In the genomic region with DNA sequence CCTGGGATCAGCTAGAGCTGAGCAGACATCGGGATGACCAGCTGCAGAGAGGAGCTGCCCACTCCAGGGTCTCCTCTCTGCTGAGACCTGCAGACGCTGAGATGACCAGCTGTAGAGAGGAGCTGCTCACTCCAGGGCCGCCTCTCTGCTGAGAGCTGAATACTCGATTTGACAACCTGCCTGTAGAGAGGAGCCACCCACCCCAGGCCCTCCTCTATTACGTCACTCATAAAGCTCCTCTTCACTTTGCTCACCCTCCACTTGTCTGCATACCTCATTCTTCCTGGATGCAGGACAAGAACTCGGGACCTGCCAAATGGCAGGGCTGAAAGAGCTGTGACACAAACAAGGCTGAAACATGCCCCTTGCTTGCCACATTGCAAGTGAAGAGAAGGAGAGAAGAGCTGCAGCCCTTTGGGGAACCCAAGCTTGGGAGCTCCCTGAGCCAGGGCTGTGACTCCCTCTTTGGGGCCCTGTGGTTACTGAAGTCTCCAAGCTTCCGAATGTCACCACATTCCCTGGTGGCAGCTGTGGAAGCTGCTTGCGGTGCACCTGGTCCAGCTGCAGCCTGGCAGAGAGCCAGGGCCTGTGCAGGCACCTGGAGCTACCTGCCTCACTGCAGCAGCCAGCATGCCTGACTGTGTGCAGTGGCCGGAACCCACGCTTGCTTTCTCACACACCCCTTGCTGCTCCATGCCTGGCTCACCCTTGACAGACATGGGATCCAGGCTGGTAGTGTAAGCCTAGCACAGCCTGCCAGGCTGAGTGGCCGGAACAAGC, we compare ENCODE assay signal across 16 cellular contexts. TPM values are rescaled to one million over a fixed set of nuclear protein-coding genes. Genes with fewer than 3 reads are reported as not detected.
DNase-seq lines count a peak whose midpoint lies in the region; ATAC-seq and TF ChIP-seq lines count a peak whose summit lies in the region.
"Had no signal": no experiment of that assay in that cellular context is flagged by ENCODE, and none has a peak within 500 bp of the region (broad histone marks: within the 10 kb centered on the region; RNA-seq: fewer than 3 reads in every experiment).

No MANE protein-coding gene starts in this region.

- peak; percentile 23 for ATAC-seq in foreskin keratinocyte
- ATAC-seq: natural killer cell had no signal

- peaks cover 10% of the 10 kb centered on the region for H3K36me3 Mint-ChIP-seq in progenitor cell of endocrine pancreas (ENCODE audit: insufficient read depth)
- H3K36me3 Mint-ChIP-seq: natural killer cell had no signal

- no peaks in the 10 kb centered on the region for H3K27me3 ChIP-seq in foreskin keratinocyte
- H3K27me3 ChIP-seq: tibial artery had no signal

- peak overlapping the region; percentile 45 for H3K27ac Mint-ChIP-seq in progenitor cell of endocrine pancreas
- H3K27ac Mint-ChIP-seq: natural killer cell had no signal

- no peaks in the 10 kb centered on the region for H3K27me3 Mint-ChIP-seq in progenitor cell of endocrine pancreas

- no peak for TF ChIP-seq CTCF in foreskin keratinocyte (conservative IDR thresholded peaks at IDR 0.05)
- no peak for TF ChIP-seq CTCF in progenitor cell of endocrine pancreas (IDR thresholded peaks at IDR 0.05; ENCODE audit: unreplicated experiment)

- no peaks in the 10 kb centered on the region for H3K4me1 Mint-ChIP-seq in progenitor cell of endocrine pancreas (ENCODE audit: low read depth)
- H3K4me1 Mint-ChIP-seq: natural killer cell had no signal

- H3K4me1 ChIP-seq in foreskin keratinocyte, result peaks cover 4% of the 10 kb centered on the region
- H3K4me1 ChIP-seq: tibial artery had no signal

- no peaks in the 10 kb centered on the region for H3K9me3 Mint-ChIP-seq in progenitor cell of endocrine pancreas (ENCODE audit: low read depth)
- H3K9me3 Mint-ChIP-seq: natural killer cell had no signal

- H3K4me3 Mint-ChIP-seq in progenitor cell of endocrine pancreas (ENCODE audit: low read depth), result no peak overlapping the region
- H3K4me3 Mint-ChIP-seq: natural killer cell had no signal

- peak; percentile 28 for DNase-seq in NAMALWA (ENCODE audit: low spot score)
- peak; percentile 67 for DNase-seq in NCI-H69 (lab: John Stamatoyannopoulos, UW)
- no peak for DNase-seq in foreskin keratinocyte
- DNase-seq in progenitor cell of endocrine pancreas (ENCODE audit: low spot score, unreplicated experiment), result no peak
- no peak for DNase-seq in DMS153 treated with DMSO at 0.1 percent for 48 hours (lab: John Stamatoyannopoulos, UW; ENCODE audit: unreplicated experiment)
- no peak for DNase-seq in occipital lobe (lab: John Stamatoyannopoulos, UW)
- no peak for DNase-seq in GF-D8 (lab: John Stamatoyannopoulos, UW)
- DNase-seq: activated gamma-delta T cell; aorta; erythroblast; hypothalamus; natural killer cell; NCI-H187; stimulated activated CD4-positive, alpha-beta T cell treated with anti-CD3 and anti-CD28 coated beads, Interleukin-1b, Interleukin-23, amount 100 ng/mL, for 48 hours; tibial artery had no signal

- no peak overlapping the region for H3K27ac ChIP-seq in foreskin keratinocyte
- H3K27ac ChIP-seq: coronary artery, tibial artery had no signal

RNA-seq across cellular contexts. Expression of gene CC2D1B, which starts 59.6 kb away (rescaled TPM):
- 28.6 and 28.8 TPM in 2 replicates for total RNA-seq in foreskin keratinocyte
- polyA plus RNA-seq in foreskin keratinocyte, result 17.3 and 18.5 TPM in 2 replicates
- total RNA-seq in progenitor cell of endocrine pancreas, result 42.7 and 51.6 TPM in 2 replicates
- 10.1 TPM for total RNA-seq in occipital lobe

Comparison
In these comparisons a context has a peak if more than half of its experiments do, and no peak if none do; other contexts are left out.
1. DNase-seq: peak in NAMALWA (single experiment) and NCI-H69 (single experiment); none in foreskin keratinocyte (0 of 2), progenitor cell of endocrine pancreas (single experiment), DMS153 treated with DMSO at 0.1 percent for 48 hours (single experiment), occipital lobe (single experiment) and GF-D8 (single experiment).